Comparison of ENCODE assay signal across 1 cellular context in the genomic region with DNA sequence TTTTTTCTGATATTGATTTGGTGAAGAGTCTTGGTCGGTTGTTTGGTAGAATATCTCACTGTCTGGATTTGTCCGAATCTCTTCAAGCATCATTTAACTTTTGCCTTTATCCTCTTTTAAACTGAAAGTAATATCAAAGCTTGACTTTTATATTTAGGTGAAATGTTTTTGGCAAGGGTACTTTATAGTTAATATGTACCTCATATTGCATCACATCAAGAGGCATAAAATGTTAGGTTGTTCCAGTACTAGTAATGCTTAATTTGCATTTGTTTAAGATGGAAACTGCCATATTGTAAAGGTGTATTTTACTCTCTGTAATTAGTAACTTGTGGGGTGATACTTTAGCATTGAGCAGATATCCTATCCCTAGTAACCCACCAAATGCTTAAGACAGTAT.
TF ChIP-seq lines count a peak whose summit lies in the region.

No MANE protein-coding gene starts in this region.

TF ChIP-seq in A549, 52 proteins besides CTCF, POLR2A, EP300 and RAD21:
- TF ChIP-seq, protein P1, sequence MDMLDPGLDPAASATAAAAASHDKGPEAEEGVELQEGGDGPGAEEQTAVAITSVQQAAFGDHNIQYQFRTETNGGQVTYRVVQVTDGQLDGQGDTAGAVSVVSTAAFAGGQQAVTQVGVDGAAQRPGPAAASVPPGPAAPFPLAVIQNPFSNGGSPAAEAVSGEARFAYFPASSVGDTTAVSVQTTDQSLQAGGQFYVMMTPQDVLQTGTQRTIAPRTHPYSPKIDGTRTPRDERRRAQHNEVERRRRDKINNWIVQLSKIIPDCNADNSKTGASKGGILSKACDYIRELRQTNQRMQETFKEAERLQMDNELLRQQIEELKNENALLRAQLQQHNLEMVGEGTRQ (IDR thresholded peaks at IDR 0.05), result no peak
